Comparison of ENCODE assay signal across 35 cellular contexts in the genomic region with DNA sequence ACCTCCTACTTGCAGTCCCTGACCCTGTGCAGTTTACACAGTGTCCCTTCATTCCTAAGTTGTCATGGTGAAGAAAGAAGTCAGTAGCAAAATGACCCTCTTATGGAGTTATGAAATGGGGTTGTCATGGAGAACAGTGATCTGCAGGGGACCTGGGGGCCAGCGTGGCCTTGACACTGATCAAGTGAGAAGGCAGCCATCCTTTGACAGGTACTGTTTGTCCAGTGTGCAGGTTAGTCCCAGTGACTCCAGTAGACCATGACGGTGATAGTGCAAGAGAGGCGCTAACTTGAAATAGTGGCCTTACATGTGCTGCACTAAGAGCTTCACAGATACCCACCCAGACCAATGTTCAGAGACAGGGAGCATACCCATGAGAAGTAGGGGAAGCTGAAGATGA.
"Had no signal": no experiment of that assay in that cellular context is flagged by ENCODE, and none has a peak within 500 bp of the region (broad histone marks: within the 10 kb centered on the region; RNA-seq: fewer than 3 reads in every experiment).

No MANE protein-coding gene starts in this region.

- H3K4me3 ChIP-seq: adrenal gland, body of pancreas, breast epithelium had no signal

- H3K4me3 Mint-ChIP-seq: activated B cell treated with CpG ODN at 0.5 μM for 24 hours; activated CD4-positive, alpha-beta memory T cell treated with anti-CD3 and anti-CD28 coated beads for 36 hours; activated CD4-positive, alpha-beta T cell treated with anti-CD3 and anti-CD28 coated beads, Interleukin-2, amount 10 ng/mL, durations not matched to agents 24 days and 14 days; activated CD8-positive, alpha-beta T cell treated with anti-CD3 and anti-CD28 coated beads for 36 hours; activated naive CD4-positive, alpha-beta T cell treated with anti-CD3 and anti-CD28 coated beads for 36 hours; activated naive CD8-positive, alpha-beta T cell treated with anti-CD3 and anti-CD28 coated beads for 36 hours; activated T-cell treated with anti-CD3 and anti-CD28 coated beads, Interleukin-2, amount 50 U/mL, for 4 hours; activated T-cell treated with anti-CD3 and anti-CD28 coated beads, Interleukin-2, amount 50 U/mL, for 72 hours; activated T-helper 1 cell treated with anti-CD3 and anti-CD28 coated beads, Interleukin-12 subunit alpha, Interleukin-12 subunit beta, Interleukin-2, Interleukin-4 antibody, amounts not matched to agents 30 ng/mL and 10 ng/mL and 1 ng/mL, durations not matched to agents 14 hours and 24 hours and 36 hours; activated T-helper 17 cell treated with anti-CD3 and anti-CD28 coated beads, Interleukin-2, amount 50 U/mL, for 72 hours; T-helper 1 cell treated with Interleukin-12 subunit alpha and Interleukin-12 subunit beta and Interleukin-4 antibody, amounts not matched to agents 30 μg/mL and 1 μg/mL, for 36 hours; T-helper 2 cell treated with Interferon-gamma antibody and Interleukin-4, amounts not matched to agents 5 μg/mL and 100 μg/mL, for 36 hours had no signal

- H3K36me3 ChIP-seq: adrenal gland, brain microvascular endothelial cell, breast epithelium had no signal

- DNase-seq: activated B cell treated with CpG ODN at 0.5 μM for 24 hours; activated CD4-positive, alpha-beta memory T cell treated with anti-CD3 and anti-CD28 coated beads for 36 hours; activated CD4-positive, alpha-beta T cell treated with anti-CD3 and anti-CD28 coated beads for 4 hours; activated CD4-positive, alpha-beta T cell treated with anti-CD3 and anti-CD28 coated beads, Interleukin-2, amount 10 ng/mL, durations not matched to agents 24 days and 14 days; activated CD4-positive, alpha-beta T cell treated with anti-CD3 and anti-CD28 coated beads, Interleukin-2, amount 50 U/mL, for 1 hour; activated CD4-positive, alpha-beta T cell treated with anti-CD3 and anti-CD28 coated beads, Interleukin-2, amount 50 U/mL, for 4 hours; activated CD4-positive, CD25-positive, alpha-beta regulatory T cell treated with anti-CD3 and anti-CD28 coated beads, Interleukin-2, amount 50 U/mL, for 72 hours; activated CD8-positive, alpha-beta memory T cell treated with anti-CD3 and anti-CD28 coated beads, Interleukin-2, amount 50 U/mL, for 4 hours; activated CD8-positive, alpha-beta T cell treated with anti-CD3 and anti-CD28 coated beads for 36 hours; activated effector memory CD4-positive, alpha-beta T cell treated with anti-CD3 and anti-CD28 coated beads, Interleukin-2, amount 50 U/mL, for 16 hours; activated gamma-delta T cell treated with Interleukin-2 at 50 U/mL for 16 hours; activated naive CD4-positive, alpha-beta T cell; activated naive CD4-positive, alpha-beta T cell treated with anti-CD3 and anti-CD28 coated beads for 36 hours; activated naive CD4-positive, alpha-beta T cell treated with anti-CD3 and anti-CD28 coated beads, Interleukin-2, amount 50 U/mL, for 16 hours; activated naive CD8-positive, alpha-beta T cell treated with anti-CD3 and anti-CD28 coated beads for 36 hours; activated T-cell treated with anti-CD3 and anti-CD28 coated beads for 4 hours; activated T-cell treated with anti-CD3 and anti-CD28 coated beads, Interleukin-2, amount 50 U/mL, for 1 hour; activated T-cell treated with anti-CD3 and anti-CD28 coated beads, Interleukin-2, amount 50 U/mL, for 4 hours; activated T-cell treated with anti-CD3 and anti-CD28 coated beads, Interleukin-2, amount 50 U/mL, for 72 hours; adrenal gland; amniotic stem cell; aorta; body of pancreas; brain microvascular endothelial cell; central memory CD4-positive, alpha-beta T cell; T-helper 1 cell; T-helper 2 cell; T-helper 9 cell had no signal

- H3K27me3 Mint-ChIP-seq: activated B cell treated with CpG ODN at 0.5 μM for 24 hours; activated CD8-positive, alpha-beta T cell treated with anti-CD3 and anti-CD28 coated beads for 36 hours; activated naive CD8-positive, alpha-beta T cell treated with anti-CD3 and anti-CD28 coated beads for 36 hours; activated T-helper 17 cell treated with anti-CD3 and anti-CD28 coated beads, Interleukin-2, amount 50 U/mL, for 72 hours had no signal

- H3K9me3 Mint-ChIP-seq: activated B cell treated with CpG ODN at 0.5 μM for 24 hours; activated CD4-positive, alpha-beta memory T cell treated with anti-CD3 and anti-CD28 coated beads for 36 hours; activated CD4-positive, alpha-beta T cell treated with anti-CD3 and anti-CD28 coated beads, Interleukin-2, amount 10 ng/mL, durations not matched to agents 24 days and 14 days; activated CD8-positive, alpha-beta T cell treated with anti-CD3 and anti-CD28 coated beads for 36 hours; activated naive CD4-positive, alpha-beta T cell treated with anti-CD3 and anti-CD28 coated beads for 36 hours; activated naive CD4-positive, alpha-beta T cell treated with anti-CD3 and anti-CD28 coated beads, Interleukin-2, amount 50 U/mL, for 72 hours; activated naive CD8-positive, alpha-beta T cell treated with anti-CD3 and anti-CD28 coated beads for 36 hours; activated T-cell treated with anti-CD3 and anti-CD28 coated beads, Interleukin-2, amount 50 U/mL, for 4 hours; activated T-cell treated with anti-CD3 and anti-CD28 coated beads, Interleukin-2, amount 50 U/mL, for 72 hours; activated T-helper 1 cell treated with anti-CD3 and anti-CD28 coated beads, Interleukin-12 subunit alpha, Interleukin-12 subunit beta, Interleukin-2, Interleukin-4 antibody, amounts not matched to agents 30 ng/mL and 10 ng/mL and 1 ng/mL, durations not matched to agents 14 hours and 24 hours and 36 hours; activated T-helper 17 cell treated with anti-CD3 and anti-CD28 coated beads, Interleukin-2, amount 50 U/mL, for 72 hours; T-helper 1 cell treated with Interleukin-12 subunit alpha and Interleukin-12 subunit beta and Interleukin-4 antibody, amounts not matched to agents 30 μg/mL and 1 μg/mL, for 36 hours; T-helper 2 cell treated with Interferon-gamma antibody and Interleukin-4, amounts not matched to agents 5 μg/mL and 100 μg/mL, for 36 hours had no signal

- H3K4me1 Mint-ChIP-seq: activated B cell treated with CpG ODN at 0.5 μM for 24 hours; activated CD4-positive, alpha-beta T cell treated with anti-CD3 and anti-CD28 coated beads, Interleukin-2, amount 10 ng/mL, durations not matched to agents 24 days and 14 days; activated naive CD8-positive, alpha-beta T cell treated with anti-CD3 and anti-CD28 coated beads for 36 hours; activated T-helper 17 cell treated with anti-CD3 and anti-CD28 coated beads, Interleukin-2, amount 50 U/mL, for 72 hours had no signal

- H3K27me3 ChIP-seq: adrenal gland, body of pancreas, brain microvascular endothelial cell, breast epithelium had no signal

- H3K36me3 Mint-ChIP-seq: activated CD4-positive, alpha-beta memory T cell treated with anti-CD3 and anti-CD28 coated beads for 36 hours; activated naive CD4-positive, alpha-beta T cell treated with anti-CD3 and anti-CD28 coated beads, Interleukin-2, amount 50 U/mL, for 72 hours; activated naive CD8-positive, alpha-beta T cell treated with anti-CD3 and anti-CD28 coated beads for 36 hours had no signal

- H3K27ac Mint-ChIP-seq: activated B cell treated with CpG ODN at 0.5 μM for 24 hours; activated CD4-positive, alpha-beta memory T cell treated with anti-CD3 and anti-CD28 coated beads for 36 hours; activated CD4-positive, alpha-beta T cell treated with anti-CD3 and anti-CD28 coated beads, Interleukin-2, amount 10 ng/mL, durations not matched to agents 24 days and 14 days; activated CD8-positive, alpha-beta T cell treated with anti-CD3 and anti-CD28 coated beads for 36 hours; activated naive CD4-positive, alpha-beta T cell treated with anti-CD3 and anti-CD28 coated beads for 36 hours; activated naive CD4-positive, alpha-beta T cell treated with anti-CD3 and anti-CD28 coated beads, Interleukin-2, amount 50 U/mL, for 72 hours; activated naive CD8-positive, alpha-beta T cell treated with anti-CD3 and anti-CD28 coated beads for 36 hours; activated T-cell treated with anti-CD3 and anti-CD28 coated beads, Interleukin-2, amount 50 U/mL, for 72 hours; activated T-helper 1 cell treated with anti-CD3 and anti-CD28 coated beads, Interleukin-12 subunit alpha, Interleukin-12 subunit beta, Interleukin-2, Interleukin-4 antibody, amounts not matched to agents 30 ng/mL and 10 ng/mL and 1 ng/mL, durations not matched to agents 14 hours and 24 hours and 36 hours; activated T-helper 17 cell treated with anti-CD3 and anti-CD28 coated beads, Interleukin-2, amount 50 U/mL, for 72 hours; T-helper 1 cell treated with Interleukin-12 subunit alpha and Interleukin-12 subunit beta and Interleukin-4 antibody, amounts not matched to agents 30 μg/mL and 1 μg/mL, for 36 hours; T-helper 2 cell treated with Interferon-gamma antibody and Interleukin-4, amounts not matched to agents 5 μg/mL and 100 μg/mL, for 36 hours had no signal

- H3K4me1 ChIP-seq: adrenal gland, body of pancreas, breast epithelium had no signal

- H3K27ac ChIP-seq: adrenal gland, body of pancreas, brain microvascular endothelial cell, breast epithelium, VCaP had no signal

- ATAC-seq: activated CD8-positive, alpha-beta T cell treated with anti-CD3 and anti-CD28 coated beads for 36 hours; activated naive CD4-positive, alpha-beta T cell treated with anti-CD3 and anti-CD28 coated beads, Interleukin-2, amount 50 U/mL, for 72 hours; activated T-cell treated with anti-CD3 and anti-CD28 coated beads, Interleukin-2, amount 50 U/mL, for 4 hours; activated T-cell treated with anti-CD3 and anti-CD28 coated beads, Interleukin-2, amount 50 U/mL, for 72 hours; activated T-helper 17 cell treated with anti-CD3 and anti-CD28 coated beads, Interleukin-2, amount 50 U/mL, for 72 hours; body of pancreas had no signal

- H3K9me3 ChIP-seq: adrenal gland, body of pancreas, breast epithelium had no signal
